In the genomic region with DNA sequence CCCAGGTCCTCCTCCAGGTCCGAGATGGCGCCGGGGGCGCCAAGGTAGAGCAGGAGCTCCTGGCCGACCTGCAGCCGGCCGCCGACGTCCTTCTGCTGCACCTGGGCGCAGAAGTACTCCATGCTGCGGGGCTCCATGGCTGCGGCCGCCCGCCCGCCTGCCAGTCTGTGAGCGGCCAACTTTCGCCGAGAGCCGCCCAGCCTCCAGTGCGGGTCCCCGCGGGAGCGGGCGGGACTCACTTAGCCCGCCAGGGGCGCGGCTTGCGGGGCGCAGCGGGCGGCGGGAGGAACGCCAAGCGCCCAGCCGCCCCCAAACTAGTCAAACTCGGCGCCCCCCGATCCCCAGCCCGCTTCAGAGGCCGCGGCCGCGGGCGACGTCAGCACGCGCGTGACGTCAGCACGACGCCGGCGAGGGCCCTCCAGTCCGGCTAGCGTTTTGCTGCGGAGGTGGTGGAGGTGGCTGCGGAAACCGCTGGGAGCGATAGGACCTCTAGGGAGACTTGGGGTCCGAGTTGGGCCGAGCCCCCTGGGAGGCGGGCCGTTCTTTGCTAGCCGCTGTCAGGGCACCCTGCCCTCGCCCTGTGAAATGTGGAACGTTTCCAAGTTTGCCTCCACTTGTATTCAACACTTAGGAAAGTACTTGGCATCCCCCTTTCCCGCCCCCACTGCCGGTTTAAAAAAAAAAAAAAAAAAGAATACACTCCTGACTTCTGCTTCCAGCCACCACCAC, we compare ENCODE assay signal across 1 cellular context.
TF ChIP-seq lines count a peak whose summit lies in the region.

Gene CLASP2 (minus strand): TSS at position 389 of the 729 bp plus-strand sequence. CDS start 252 bp downstream, at position 137.

TF ChIP-seq in HepG2, 621 proteins besides CTCF, POLR2A, EP300 and RAD21 (continued from another document and continues in another):
- TF ChIP-seq, protein P1, sequence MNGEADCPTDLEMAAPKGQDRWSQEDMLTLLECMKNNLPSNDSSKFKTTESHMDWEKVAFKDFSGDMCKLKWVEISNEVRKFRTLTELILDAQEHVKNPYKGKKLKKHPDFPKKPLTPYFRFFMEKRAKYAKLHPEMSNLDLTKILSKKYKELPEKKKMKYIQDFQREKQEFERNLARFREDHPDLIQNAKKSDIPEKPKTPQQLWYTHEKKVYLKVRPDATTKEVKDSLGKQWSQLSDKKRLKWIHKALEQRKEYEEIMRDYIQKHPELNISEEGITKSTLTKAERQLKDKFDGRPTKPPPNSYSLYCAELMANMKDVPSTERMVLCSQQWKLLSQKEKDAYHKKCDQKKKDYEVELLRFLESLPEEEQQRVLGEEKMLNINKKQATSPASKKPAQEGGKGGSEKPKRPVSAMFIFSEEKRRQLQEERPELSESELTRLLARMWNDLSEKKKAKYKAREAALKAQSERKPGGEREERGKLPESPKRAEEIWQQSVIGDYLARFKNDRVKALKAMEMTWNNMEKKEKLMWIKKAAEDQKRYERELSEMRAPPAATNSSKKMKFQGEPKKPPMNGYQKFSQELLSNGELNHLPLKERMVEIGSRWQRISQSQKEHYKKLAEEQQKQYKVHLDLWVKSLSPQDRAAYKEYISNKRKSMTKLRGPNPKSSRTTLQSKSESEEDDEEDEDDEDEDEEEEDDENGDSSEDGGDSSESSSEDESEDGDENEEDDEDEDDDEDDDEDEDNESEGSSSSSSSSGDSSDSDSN (CRISPR knock-in tag; IDR thresholded peaks at IDR 0.05), result peak; percentile 94; the same call in 1 of the 2 replicates
- TF ChIP-seq ZNF441 (CRISPR knock-in tag; IDR thresholded peaks at IDR 0.05; ENCODE audit: borderline replicate concordance) (no peak), DPF2 (CRISPR knock-in tag; IDR thresholded peaks at IDR 0.05; ENCODE audit: borderline replicate concordance, low read depth) (no peak), ZNF33B (CRISPR knock-in tag; IDR thresholded peaks at IDR 0.05) (no peak; the same call in 1 of the 2 replicates), E2F2 (CRISPR knock-in tag; IDR thresholded peaks at IDR 0.05; ENCODE audit: borderline replicate concordance) (no peak), SPEN (CRISPR knock-in tag; IDR thresholded peaks at IDR 0.05; ENCODE audit: low read depth) (peak; percentile 81), MZF1 (CRISPR knock-in tag; IDR thresholded peaks at IDR 0.05; ENCODE audit: borderline replicate concordance) (no peak), ATF4 (CRISPR knock-in tag; IDR thresholded peaks at IDR 0.05) (no peak), ZNF687 (CRISPR knock-in tag; IDR thresholded peaks at IDR 0.05) (peak; percentile 92), GLI4 (CRISPR knock-in tag; IDR thresholded peaks at IDR 0.05; ENCODE audit: borderline replicate concordance) (peak; percentile 53; the same call in 1 of the 2 replicates), JUNB (CRISPR knock-in tag; IDR thresholded peaks at IDR 0.05; ENCODE audit: borderline replicate concordance) (no peak), MEF2D (CRISPR knock-in tag; IDR thresholded peaks at IDR 0.05) (no peak; the same call in 1 of the 2 replicates), ZNF343 (CRISPR knock-in tag; IDR thresholded peaks at IDR 0.05) (peak; percentile 92), KLF9 (CRISPR knock-in tag; IDR thresholded peaks at IDR 0.05; ENCODE audit: low read depth) (0 out of 2 replicates have a peak, but pooled peaks have one; percentile 30), SNAPC2 (CRISPR knock-in tag; IDR thresholded peaks at IDR 0.05) (no peak), XRCC5 (optimal IDR thresholded peaks at IDR 0.05; ENCODE audit: low read length) (no peak), BCLAF1 (IDR thresholded peaks at IDR 0.05) (no peak)
- TF ChIP-seq, protein P2, sequence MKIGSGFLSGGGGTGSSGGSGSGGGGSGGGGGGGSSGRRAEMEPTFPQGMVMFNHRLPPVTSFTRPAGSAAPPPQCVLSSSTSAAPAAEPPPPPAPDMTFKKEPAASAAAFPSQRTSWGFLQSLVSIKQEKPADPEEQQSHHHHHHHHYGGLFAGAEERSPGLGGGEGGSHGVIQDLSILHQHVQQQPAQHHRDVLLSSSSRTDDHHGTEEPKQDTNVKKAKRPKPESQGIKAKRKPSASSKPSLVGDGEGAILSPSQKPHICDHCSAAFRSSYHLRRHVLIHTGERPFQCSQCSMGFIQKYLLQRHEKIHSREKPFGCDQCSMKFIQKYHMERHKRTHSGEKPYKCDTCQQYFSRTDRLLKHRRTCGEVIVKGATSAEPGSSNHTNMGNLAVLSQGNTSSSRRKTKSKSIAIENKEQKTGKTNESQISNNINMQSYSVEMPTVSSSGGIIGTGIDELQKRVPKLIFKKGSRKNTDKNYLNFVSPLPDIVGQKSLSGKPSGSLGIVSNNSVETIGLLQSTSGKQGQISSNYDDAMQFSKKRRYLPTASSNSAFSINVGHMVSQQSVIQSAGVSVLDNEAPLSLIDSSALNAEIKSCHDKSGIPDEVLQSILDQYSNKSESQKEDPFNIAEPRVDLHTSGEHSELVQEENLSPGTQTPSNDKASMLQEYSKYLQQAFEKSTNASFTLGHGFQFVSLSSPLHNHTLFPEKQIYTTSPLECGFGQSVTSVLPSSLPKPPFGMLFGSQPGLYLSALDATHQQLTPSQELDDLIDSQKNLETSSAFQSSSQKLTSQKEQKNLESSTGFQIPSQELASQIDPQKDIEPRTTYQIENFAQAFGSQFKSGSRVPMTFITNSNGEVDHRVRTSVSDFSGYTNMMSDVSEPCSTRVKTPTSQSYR (CRISPR knock-in tag; IDR thresholded peaks at IDR 0.05; ENCODE audit: borderline replicate concordance), result no peak
- TF ChIP-seq, protein P3, sequence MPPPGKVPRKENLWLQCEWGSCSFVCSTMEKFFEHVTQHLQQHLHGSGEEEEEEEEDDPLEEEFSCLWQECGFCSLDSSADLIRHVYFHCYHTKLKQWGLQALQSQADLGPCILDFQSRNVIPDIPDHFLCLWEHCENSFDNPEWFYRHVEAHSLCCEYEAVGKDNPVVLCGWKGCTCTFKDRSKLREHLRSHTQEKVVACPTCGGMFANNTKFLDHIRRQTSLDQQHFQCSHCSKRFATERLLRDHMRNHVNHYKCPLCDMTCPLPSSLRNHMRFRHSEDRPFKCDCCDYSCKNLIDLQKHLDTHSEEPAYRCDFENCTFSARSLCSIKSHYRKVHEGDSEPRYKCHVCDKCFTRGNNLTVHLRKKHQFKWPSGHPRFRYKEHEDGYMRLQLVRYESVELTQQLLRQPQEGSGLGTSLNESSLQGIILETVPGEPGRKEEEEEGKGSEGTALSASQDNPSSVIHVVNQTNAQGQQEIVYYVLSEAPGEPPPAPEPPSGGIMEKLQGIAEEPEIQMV (CRISPR knock-in tag; IDR thresholded peaks at IDR 0.05; ENCODE audit: low read depth), result no peak; the same call in 1 of the 2 replicates
- TF ChIP-seq, protein P4, sequence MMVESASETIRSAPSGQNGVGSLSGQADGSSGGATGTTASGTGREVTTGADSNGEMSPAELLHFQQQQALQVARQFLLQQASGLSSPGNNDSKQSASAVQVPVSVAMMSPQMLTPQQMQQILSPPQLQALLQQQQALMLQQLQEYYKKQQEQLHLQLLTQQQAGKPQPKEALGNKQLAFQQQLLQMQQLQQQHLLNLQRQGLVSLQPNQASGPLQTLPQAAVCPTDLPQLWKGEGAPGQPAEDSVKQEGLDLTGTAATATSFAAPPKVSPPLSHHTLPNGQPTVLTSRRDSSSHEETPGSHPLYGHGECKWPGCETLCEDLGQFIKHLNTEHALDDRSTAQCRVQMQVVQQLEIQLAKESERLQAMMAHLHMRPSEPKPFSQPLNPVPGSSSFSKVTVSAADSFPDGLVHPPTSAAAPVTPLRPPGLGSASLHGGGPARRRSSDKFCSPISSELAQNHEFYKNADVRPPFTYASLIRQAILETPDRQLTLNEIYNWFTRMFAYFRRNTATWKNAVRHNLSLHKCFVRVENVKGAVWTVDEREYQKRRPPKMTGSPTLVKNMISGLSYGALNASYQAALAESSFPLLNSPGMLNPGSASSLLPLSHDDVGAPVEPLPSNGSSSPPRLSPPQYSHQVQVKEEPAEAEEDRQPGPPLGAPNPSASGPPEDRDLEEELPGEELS (CRISPR knock-in tag; IDR thresholded peaks at IDR 0.05), result no peak
- TF ChIP-seq, protein P5, sequence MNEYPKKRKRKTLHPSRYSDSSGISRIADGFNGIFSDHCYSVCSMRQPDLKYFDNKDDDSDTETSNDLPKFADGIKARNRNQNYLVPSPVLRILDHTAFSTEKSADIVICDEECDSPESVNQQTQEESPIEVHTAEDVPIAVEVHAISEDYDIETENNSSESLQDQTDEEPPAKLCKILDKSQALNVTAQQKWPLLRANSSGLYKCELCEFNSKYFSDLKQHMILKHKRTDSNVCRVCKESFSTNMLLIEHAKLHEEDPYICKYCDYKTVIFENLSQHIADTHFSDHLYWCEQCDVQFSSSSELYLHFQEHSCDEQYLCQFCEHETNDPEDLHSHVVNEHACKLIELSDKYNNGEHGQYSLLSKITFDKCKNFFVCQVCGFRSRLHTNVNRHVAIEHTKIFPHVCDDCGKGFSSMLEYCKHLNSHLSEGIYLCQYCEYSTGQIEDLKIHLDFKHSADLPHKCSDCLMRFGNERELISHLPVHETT (CRISPR knock-in tag; conservative IDR thresholded peaks at IDR 0.05), result peak; percentile 69; the same call in 1 of the 2 replicates
- TF ChIP-seq, protein P6, sequence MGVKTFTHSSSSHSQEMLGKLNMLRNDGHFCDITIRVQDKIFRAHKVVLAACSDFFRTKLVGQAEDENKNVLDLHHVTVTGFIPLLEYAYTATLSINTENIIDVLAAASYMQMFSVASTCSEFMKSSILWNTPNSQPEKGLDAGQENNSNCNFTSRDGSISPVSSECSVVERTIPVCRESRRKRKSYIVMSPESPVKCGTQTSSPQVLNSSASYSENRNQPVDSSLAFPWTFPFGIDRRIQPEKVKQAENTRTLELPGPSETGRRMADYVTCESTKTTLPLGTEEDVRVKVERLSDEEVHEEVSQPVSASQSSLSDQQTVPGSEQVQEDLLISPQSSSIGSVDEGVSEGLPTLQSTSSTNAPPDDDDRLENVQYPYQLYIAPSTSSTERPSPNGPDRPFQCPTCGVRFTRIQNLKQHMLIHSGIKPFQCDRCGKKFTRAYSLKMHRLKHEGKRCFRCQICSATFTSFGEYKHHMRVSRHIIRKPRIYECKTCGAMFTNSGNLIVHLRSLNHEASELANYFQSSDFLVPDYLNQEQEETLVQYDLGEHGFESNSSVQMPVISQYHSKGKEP (CRISPR knock-in tag; IDR thresholded peaks at IDR 0.05), result no peak
- TF ChIP-seq, protein P7, sequence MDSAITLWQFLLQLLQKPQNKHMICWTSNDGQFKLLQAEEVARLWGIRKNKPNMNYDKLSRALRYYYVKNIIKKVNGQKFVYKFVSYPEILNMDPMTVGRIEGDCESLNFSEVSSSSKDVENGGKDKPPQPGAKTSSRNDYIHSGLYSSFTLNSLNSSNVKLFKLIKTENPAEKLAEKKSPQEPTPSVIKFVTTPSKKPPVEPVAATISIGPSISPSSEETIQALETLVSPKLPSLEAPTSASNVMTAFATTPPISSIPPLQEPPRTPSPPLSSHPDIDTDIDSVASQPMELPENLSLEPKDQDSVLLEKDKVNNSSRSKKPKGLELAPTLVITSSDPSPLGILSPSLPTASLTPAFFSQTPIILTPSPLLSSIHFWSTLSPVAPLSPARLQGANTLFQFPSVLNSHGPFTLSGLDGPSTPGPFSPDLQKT (CRISPR knock-in tag; IDR thresholded peaks at IDR 0.05; ENCODE audit: borderline replicate concordance), result no peak
